ENCODE assay signal across 2 cellular contexts in genomic region chr15:56798639-56799038, GRCh38.
TF ChIP-seq lines count a peak whose summit lies in the region.

No MANE protein-coding gene starts in this region.

TF ChIP-seq in IMR-90, 13 proteins besides CTCF, POLR2A, EP300 and RAD21 (continued from another document):
- TF ChIP-seq ELK1 (IDR thresholded peaks at IDR 0.05; ENCODE audit: borderline replicate concordance, low read depth, low read length) (no peak), FOS (IDR thresholded peaks at IDR 0.05; ENCODE audit: low read depth, low read length) (no peak), RCOR1 (IDR thresholded peaks at IDR 0.05; ENCODE audit: insufficient replicate concordance, low read length) (no peak), MXI1 (IDR thresholded peaks at IDR 0.05; ENCODE audit: borderline replicate concordance, low read depth, low read length) (no peak), CEBPB (IDR thresholded peaks at IDR 0.05; ENCODE audit: low read depth, low read length) (no peak), MAFK (IDR thresholded peaks at IDR 0.05; ENCODE audit: low read depth, low read length) (no peak), CHD1 (IDR thresholded peaks at IDR 0.05; ENCODE audit: low read depth, low read length) (no peak), NFE2L2 (IDR thresholded peaks at IDR 0.05; ENCODE audit: low read depth, low read length) (no peak), MAZ (IDR thresholded peaks at IDR 0.05; ENCODE audit: borderline replicate concordance, low read depth, low read length) (no peak), SMC3 (IDR thresholded peaks at IDR 0.05; ENCODE audit: low read depth, low read length) (no peak), RFX5 (IDR thresholded peaks at IDR 0.05; ENCODE audit: low read depth, low read length) (no peak), BHLHE40 (IDR thresholded peaks at IDR 0.05; ENCODE audit: low read depth, low read length) (no peak)
TF ChIP-seq in IMR-90: peak in this region for 0.

TF ChIP-seq in SK-N-SH, 30 proteins besides CTCF, POLR2A, EP300 and RAD21 (continued from another document):
- TF ChIP-seq MAX (IDR thresholded peaks at IDR 0.05; ENCODE audit: low read depth): no peak
- TF ChIP-seq NRF1 (IDR thresholded peaks at IDR 0.05; ENCODE audit: low read depth, low read length): no peak
- TF ChIP-seq GABPA (IDR thresholded peaks at IDR 0.05; ENCODE audit: low read depth): no peak
- TF ChIP-seq EZH2phosphoT487 (IDR thresholded peaks at IDR 0.05; ENCODE audit: borderline replicate concordance, low read depth): no peak
- TF ChIP-seq MEF2A (IDR thresholded peaks at IDR 0.05; ENCODE audit: borderline replicate concordance, low read depth): no peak
- no peak for TF ChIP-seq POLR2AphosphoS5 (IDR thresholded peaks at IDR 0.05; ENCODE audit: low read depth, low read length)
- TF ChIP-seq FOXM1 (IDR thresholded peaks at IDR 0.05; ENCODE audit: low read depth): no peak
- TF ChIP-seq TEAD4 (IDR thresholded peaks at IDR 0.05; ENCODE audit: borderline replicate concordance, insufficient read depth): no peak
- no peak for TF ChIP-seq SIN3A (IDR thresholded peaks at IDR 0.05; ENCODE audit: borderline replicate concordance, low read depth, low read length)
- no peak for TF ChIP-seq REST (IDR thresholded peaks at IDR 0.05; ENCODE audit: low read depth, low read length)
- TF ChIP-seq USF1 (IDR thresholded peaks at IDR 0.05; ENCODE audit: borderline replicate concordance, low read depth): no peak
- TF ChIP-seq YY1 (IDR thresholded peaks at IDR 0.05; ENCODE audit: low read depth): no peak
- no peak for TF ChIP-seq MXI1 (IDR thresholded peaks at IDR 0.05; ENCODE audit: low read depth, low read length)
- no peak for TF ChIP-seq RCOR1 (IDR thresholded peaks at IDR 0.05; ENCODE audit: low read length)
- TF ChIP-seq TAF1 (IDR thresholded peaks at IDR 0.05; ENCODE audit: borderline replicate concordance, low read depth, low read length): no peak
- no peak for TF ChIP-seq NFIC (IDR thresholded peaks at IDR 0.05; ENCODE audit: borderline replicate concordance)
- TF ChIP-seq TCF12 (IDR thresholded peaks at IDR 0.05): no peak
